ENCODE assay signal across 8 cellular contexts in the genomic region with DNA sequence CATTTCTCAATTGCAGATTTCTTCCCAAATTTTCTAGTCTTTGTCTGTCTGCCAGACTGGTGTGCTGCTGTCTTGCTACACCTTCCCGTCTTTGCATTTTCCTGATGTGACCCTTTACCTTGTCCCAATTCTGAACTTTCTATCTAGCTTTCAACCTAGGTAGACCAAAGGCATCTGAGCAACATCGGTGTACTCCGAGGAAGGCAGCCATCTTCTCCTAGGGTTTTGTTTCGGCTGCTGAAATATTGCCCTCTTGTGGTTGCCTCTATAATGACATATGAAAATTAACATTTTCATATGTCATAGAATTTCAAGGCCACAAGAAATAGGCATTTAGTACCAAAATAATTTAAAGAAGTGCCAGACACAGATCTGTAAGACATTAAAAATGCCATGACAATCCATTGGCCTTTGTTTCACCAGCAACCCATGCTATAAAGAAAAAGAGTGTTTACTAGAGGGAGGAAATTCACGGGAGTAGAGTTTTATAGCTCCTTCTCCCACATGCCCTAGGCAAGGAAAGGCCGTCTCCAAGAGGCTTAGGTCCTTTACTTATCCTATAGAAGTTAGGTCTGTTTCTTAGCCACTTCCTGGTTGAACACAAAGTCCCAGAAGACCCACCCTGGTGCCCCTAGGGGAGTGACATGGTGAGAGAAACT. TPM values are rescaled to one million over a fixed set of nuclear protein-coding genes. Genes with fewer than 3 reads are reported as not detected.
DNase-seq lines count a peak whose midpoint lies in the region; ATAC-seq, FAIRE-seq and TF ChIP-seq lines count a peak whose summit lies in the region.

No MANE protein-coding gene starts in this region.

- H3K27ac ChIP-seq in RWPE1 (no peak overlapping the region), GM12878 (ENCODE audit: control insufficient read depth, insufficient read depth) (no peak overlapping the region)

- H3K27me3 ChIP-seq in GM12878 (replicated peaks in 1 of 2; ENCODE audit: control insufficient read depth in 2 of 2, insufficient read depth in 2 of 2, low read length in 1 of 2), result no peaks in the 10 kb centered on the region; a peak in 1 of 4 replicates

- H3K4me3 ChIP-seq in GM12878, result no peak overlapping the region; the same call in 1 of the 2 replicates

- no peaks in the 10 kb centered on the region for H4K20me1 ChIP-seq in GM12878 (ENCODE audit: control insufficient read depth, insufficient read depth)

- FAIRE-seq in GM12878 (lab: Jason Lieb, UNC), result peak; percentile 84

- CTCF ChIA-PET in RWPE1 (lab: Yijun Ruan, JAX) (interaction anchor here (0.5 to 5.4 kb wide), 4 partner anchors 211 to 689 kb away, joined by 3 to 21 read pairs (median 3); no protein-coding TSS in a partner anchor), GM12878 (lab: Yijun Ruan, JAX) (interaction anchor here (0.5 to 19.2 kb wide), 48 partner anchors 8 to 520 kb away, joined by 3 to 434 read pairs (median 4); a partner anchor contains a TSS)

- intact Hi-C loops in GM12878 (cut with micrococcal nuclease; ENCODE audit: unreplicated experiment), result loop anchor here (1.0 to 10.0 kb wide), 5 partner anchors 123 to 411 kb away; no protein-coding TSS in a partner anchor

- in situ Hi-C loops in GM12878 (cut with MboI), result loop anchor here (5.0 kb wide), 2 partner anchors 131 to 376 kb away; no protein-coding TSS in a partner anchor

- no peaks in the 10 kb centered on the region for H3K79me2 ChIP-seq in GM12878 (ENCODE audit: control insufficient read depth, insufficient read depth, low read length)

- peak overlapping the region; percentile 30 for H3K4me2 ChIP-seq in GM12878 (ENCODE audit: control insufficient read depth, insufficient read depth)

- 8% methylated on average over 6 of the region's 6 CpGs for WGBS in GM12878 (ENCODE audit: insufficient coverage, insufficient replicate concordance, low lambda C conversion rate, missing lambda C conversion rate)

- TF ChIP-seq POLR2A in GM12878 (IDR thresholded peaks at IDR 0.05; ENCODE audit: low read depth, low read length), result no peak

- SMC1A ChIA-PET in GM12878 (lab: Charles Lee; ENCODE audit: uncharacterized antibody, unreplicated experiment), result interaction anchor here (0.9 to 11.6 kb wide), 16 partner anchors 11 to 406 kb away, joined by 3 to 191 read pairs (median 8); a partner anchor contains a TSS

- H2AFZ ChIP-seq in GM12878 (ENCODE audit: control insufficient read depth, low read depth, low read length), result peak overlapping the region; percentile 79

- peak; percentile 57 for TF ChIP-seq RAD21 in GM12878 (IDR thresholded peaks at IDR 0.05; ENCODE audit: insufficient read depth, low read depth, low read length)

- ATAC-seq in GM19035 (IDR thresholded peaks at IDR 0.05; ENCODE audit: unreplicated experiment) (peak; percentile 58), GM12878 (peak; percentile 85), GM19324 (IDR thresholded peaks at IDR 0.05; ENCODE audit: low FRiP score, unreplicated experiment) (no peak)

- no peaks in the 10 kb centered on the region; the same call in 2 of the 3 replicates for H3K9me3 ChIP-seq in GM12878 (replicated peaks; ENCODE audit: control insufficient read depth, insufficient read depth, low read length)

- POLR2A ChIA-PET in RWPE1 (lab: Yijun Ruan, JAX; ENCODE audit: low non-redundant PET) (no interaction called here), GM12878 (lab: Charles Lee) (no interaction called here)

- H3K36me3 ChIP-seq in GM12878 (ENCODE audit: control insufficient read depth in 2 of 2, insufficient read depth in 2 of 2, low read length in 1 of 2), result no peaks in the 10 kb centered on the region

- TF ChIP-seq EP300 in GM12878 (IDR thresholded peaks at IDR 0.05; ENCODE audit: borderline replicate concordance in 1 of 2, control insufficient read depth in 1 of 2, low read depth in 2 of 2, low read length in 2 of 2), result no peak

- H3K4me1 ChIP-seq in GM12878 (ENCODE audit: control insufficient read depth, insufficient read depth, low read length), result no peaks in the 10 kb centered on the region

- RAD21 ChIA-PET in GM12878 (lab: Charles Lee; ENCODE audit: unreplicated experiment), result interaction anchor here (0.8 to 3.2 kb wide), 11 partner anchors 122 to 400 kb away, joined by 3 to 18 read pairs (median 4); no protein-coding TSS in a partner anchor

- DNase-seq in COLO829 (ENCODE audit: low spot score) (peak; percentile 89), HPDE6-E6E7 (ENCODE audit: extremely low spot score) (peak; percentile 37), RWPE1 (ENCODE audit: low spot score) (peak; percentile 30), GM12878 (ENCODE audit: low read depth, low spot score) (peak; percentile 9), iPS-NIHi7 (ENCODE audit: extremely low spot score) (peak; percentile 65)
- peak in 3 of 4 experiments; percentile 1 to 11 (median 9) for DNase-seq in stimulated activated CD4-positive, alpha-beta T cell treated with anti-CD3 and anti-CD28 coated beads, Interleukin-1b, Interleukin-23, amount 100 ng/mL, for 24 hours (ENCODE audit: low read depth in 4 of 4, low spot score in 1 of 4)

- no peak overlapping the region for H3K9ac ChIP-seq in GM12878 (ENCODE audit: control insufficient read depth, insufficient read depth, low read length)

- BruUV-seq in GM12878 (replicated peaks; lab: Mats Ljungman, UMichigan), result no TSS peak

- TF ChIP-seq CTCF in RWPE1 (conservative IDR thresholded peaks at IDR 0.05; ENCODE audit: low read depth), result peak; percentile 88
- peak; percentile 62 to 69 (median 67) for TF ChIP-seq CTCF in GM12878 (IDR thresholded peaks at IDR 0.05 in 2 of 3, conservative IDR thresholded peaks at IDR 0.05 in 1 of 3; ENCODE audit: control insufficient read depth in 2 of 3, extremely low read depth in 1 of 3, insufficient read depth in 1 of 3, low read depth in 3 of 3, low read length in 3 of 3)

TF ChIP-seq in GM12878, 131 proteins besides CTCF, POLR2A, EP300 and RAD21 (continues in another document):
- TF ChIP-seq SUPT20H (IDR thresholded peaks at IDR 0.05; ENCODE audit: borderline replicate concordance, control insufficient read depth, low read depth, low read length) (no peak), CBFB (IDR thresholded peaks at IDR 0.05; ENCODE audit: low read depth) (no peak)

RNA-seq across cellular contexts. Expression of a gene that starts 23.4 kb away (rescaled TPM):
- total RNA-seq in GM12878 (2013; cell fraction: nucleolus; rRNA removed), result 16.3 and 19.7 TPM in 2 replicates
- total RNA-seq in GM12878 (2014; rRNA removed) (not detected in 2 replicates), GM12878 (2014; rRNA removed; fragmentation: Illumina TruSeq; extraction: Trizol) (not detected in 2 replicates), GM12878 (2021) (not detected in 2 replicates)
- polyA plus RNA-seq in GM12878 (2011; ENCODE audit: low read depth), result not detected
- polyA plus RNA-seq in GM12878 (2011; rRNA removed) (not detected in 2 replicates), GM12878 (2014; fragmentation: Illumina TruSeq; extraction: Trizol) (not detected in 2 replicates), GM12878 (2014; fragmentation: Nextera tagmentation; extraction: Ambion mirVana) (not detected), GM12878 (2014; rRNA removed) (not detected in 2 replicates), GM12878 (2016; fragmentation: Nextera tagmentation; extraction: Ambion mirVana) (not detected)
- polyA plus RNA-seq in GM12878 (2011; cell fraction: cytosol; rRNA removed), result not detected in 2 replicates
- polyA plus RNA-seq in GM12878 (2011; cell fraction: nucleus; rRNA removed), result not detected in 2 replicates
- not detected in 2 replicates for polyA plus RNA-seq in GM12878 (2012)
- polyA minus RNA-seq in GM12878 (2011; rRNA and poly(A)+ RNA removed), result 0.29 and 0.52 TPM in 2 replicates
- not detected in 2 replicates for polyA minus RNA-seq in GM12878 (2011; cell fraction: cytosol; rRNA and poly(A)+ RNA removed)
- 0.96 and 1.1 TPM in 2 replicates for polyA minus RNA-seq in GM12878 (2011; cell fraction: nucleus; rRNA and poly(A)+ RNA removed)

RNA-seq across cellular contexts. Expression of a gene that starts 41.4 kb away (rescaled TPM):
- 6.7 and 9.0 TPM in 2 replicates for total RNA-seq in GM12878 (2013; cell fraction: nucleolus; rRNA removed)
- 0.05 TPM in 1 of 2 replicates, not detected in the other for total RNA-seq in GM12878 (2014; rRNA removed)
- 0.14 and 0.31 TPM in 2 replicates for total RNA-seq in GM12878 (2014; rRNA removed; fragmentation: Illumina TruSeq; extraction: Trizol)
- 0.28 and 1.7 TPM in 2 replicates for total RNA-seq in GM12878 (2021)
- polyA plus RNA-seq in GM12878 (2011; ENCODE audit: low read depth), result not detected
- 0.12 and 0.13 TPM in 2 replicates for polyA plus RNA-seq in GM12878 (2011; rRNA removed)
- 0.18 and 0.32 TPM in 2 replicates for polyA plus RNA-seq in GM12878 (2011; cell fraction: cytosol; rRNA removed)
- polyA plus RNA-seq in GM12878 (2011; cell fraction: nucleus; rRNA removed), result 0.91 and 1.2 TPM in 2 replicates
- polyA plus RNA-seq in GM12878 (2012), result 0.39 and 0.49 TPM in 2 replicates
- polyA plus RNA-seq in GM12878 (2014; fragmentation: Illumina TruSeq; extraction: Trizol), result 0.10 TPM in 1 of 2 replicates, not detected in the other
- polyA plus RNA-seq in GM12878 (2014; fragmentation: Nextera tagmentation; extraction: Ambion mirVana), result under 1 TPM; 0.15 to 0.68 TPM
- 0.05 and 0.18 TPM in 2 replicates for polyA plus RNA-seq in GM12878 (2014; rRNA removed)
- polyA plus RNA-seq in GM12878 (2016; fragmentation: Nextera tagmentation; extraction: Ambion mirVana), result under 1 TPM in 1 of 2 experiments, not detected in 1; 0.73 TPM
- polyA minus RNA-seq in GM12878 (2011; rRNA and poly(A)+ RNA removed), result 0.05 TPM in 1 of 2 replicates, not detected in the other
- polyA minus RNA-seq in GM12878 (2011; cell fraction: cytosol; rRNA and poly(A)+ RNA removed), result not detected in 2 replicates
- 1.8 and 2.2 TPM in 2 replicates for polyA minus RNA-seq in GM12878 (2011; cell fraction: nucleus; rRNA and poly(A)+ RNA removed)

RNA-seq across cellular contexts. Expression of a gene that starts 48.6 kb away (rescaled TPM):
- total RNA-seq in GM12878 (2013; cell fraction: nucleolus; rRNA removed), result not detected in 2 replicates
- total RNA-seq in GM12878 (2014; rRNA removed) (not detected in 2 replicates), GM12878 (2014; rRNA removed; fragmentation: Illumina TruSeq; extraction: Trizol) (not detected in 2 replicates), GM12878 (2021) (not detected in 2 replicates)
- not detected for polyA plus RNA-seq in GM12878 (2011; ENCODE audit: low read depth)
- polyA plus RNA-seq in GM12878 (2011; rRNA removed) (not detected in 2 replicates), GM12878 (2014; fragmentation: Illumina TruSeq; extraction: Trizol) (not detected in 2 replicates), GM12878 (2014; fragmentation: Nextera tagmentation; extraction: Ambion mirVana) (not detected), GM12878 (2014; rRNA removed) (not detected in 2 replicates), GM12878 (2016; fragmentation: Nextera tagmentation; extraction: Ambion mirVana) (not detected)
- not detected in 2 replicates for polyA plus RNA-seq in GM12878 (2011; cell fraction: cytosol; rRNA removed)
- not detected in 2 replicates for polyA plus RNA-seq in GM12878 (2011; cell fraction: nucleus; rRNA removed)
- not detected in 2 replicates for polyA plus RNA-seq in GM12878 (2012)
- polyA minus RNA-seq in GM12878 (2011; rRNA and poly(A)+ RNA removed), result not detected in 2 replicates
- not detected in 2 replicates for polyA minus RNA-seq in GM12878 (2011; cell fraction: cytosol; rRNA and poly(A)+ RNA removed)
- polyA minus RNA-seq in GM12878 (2011; cell fraction: nucleus; rRNA and poly(A)+ RNA removed), result not detected in 2 replicates

Comparison
In these comparisons a context has a peak if more than half of its experiments do, and no peak if none do; other contexts are left out.
1. DNase-seq: peak in every context shown above with its lines; median percentile 89 in COLO829; 65 in iPS-NIHi7; 37 in HPDE6-E6E7; 30 in RWPE1; 9 in GM12878; 9 in stimulated activated CD4-positive, alpha-beta T cell treated with anti-CD3 and anti-CD28 coated beads, Interleukin-1b, Interleukin-23, amount 100 ng/mL, for 24 hours.